Comparison of ENCODE assay signal across 2 cellular contexts in the genomic region with DNA sequence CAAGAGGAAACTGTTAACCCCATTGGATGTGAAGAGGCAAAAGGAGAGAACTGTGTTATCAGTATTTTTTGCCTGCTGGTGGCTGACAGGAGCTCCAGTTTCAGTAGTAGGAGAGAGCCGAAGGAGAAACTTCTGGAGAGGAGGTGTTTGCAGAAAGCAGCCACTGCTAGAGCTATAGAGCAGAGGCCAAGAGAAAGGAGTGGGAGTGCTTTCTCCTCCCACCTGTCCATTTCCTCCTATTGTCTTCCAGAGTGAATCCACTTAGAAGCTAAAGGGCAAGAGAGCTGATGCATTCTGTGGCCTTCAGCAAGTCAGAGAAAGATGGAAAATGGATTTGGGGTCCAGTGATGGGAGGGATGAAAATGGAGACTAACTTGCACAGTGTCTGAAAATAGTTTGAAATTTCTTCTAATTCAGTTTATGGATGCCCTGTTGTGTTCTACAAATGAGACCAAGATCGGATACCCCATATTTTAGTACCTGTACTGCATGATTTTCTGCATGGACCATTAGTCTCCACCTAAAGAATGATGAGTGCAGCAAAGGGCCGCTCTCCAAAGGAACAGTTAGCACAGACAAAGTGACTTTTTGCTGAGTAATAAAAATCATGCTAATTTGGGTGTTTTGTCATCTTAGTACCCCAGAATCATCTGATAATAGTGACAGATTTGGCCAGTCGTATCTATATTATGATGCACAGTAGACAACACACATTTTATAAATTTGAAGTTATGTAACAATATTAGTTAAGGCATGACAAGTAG.
TF ChIP-seq lines count a peak whose summit lies in the region.

No MANE protein-coding gene starts in this region.

TF ChIP-seq in A549, 52 proteins besides CTCF, POLR2A, EP300 and RAD21:
- TF ChIP-seq NR3C1 (IDR thresholded peaks at IDR 0.05) (no peak), MAFK (IDR thresholded peaks at IDR 0.05; ENCODE audit: partially characterized antibody) (peak; percentile 23), POLR2AphosphoS2 (conservative IDR thresholded peaks at IDR 0.05; ENCODE audit: low read length) (no peak)

TF ChIP-seq in GM23338, 12 proteins besides CTCF, POLR2A, EP300 and RAD21:
- TF ChIP-seq NANOG (IDR thresholded peaks at IDR 0.05; ENCODE audit: borderline replicate concordance), result no peak
- no peak for TF ChIP-seq ZNF331 (CRISPR knock-in tag; IDR thresholded peaks at IDR 0.05; ENCODE audit: low read depth)
- TF ChIP-seq ZNF462 (CRISPR knock-in tag; IDR thresholded peaks at IDR 0.05), result peak; percentile 65; the same call in 1 of the 2 replicates
